In the genomic region with DNA sequence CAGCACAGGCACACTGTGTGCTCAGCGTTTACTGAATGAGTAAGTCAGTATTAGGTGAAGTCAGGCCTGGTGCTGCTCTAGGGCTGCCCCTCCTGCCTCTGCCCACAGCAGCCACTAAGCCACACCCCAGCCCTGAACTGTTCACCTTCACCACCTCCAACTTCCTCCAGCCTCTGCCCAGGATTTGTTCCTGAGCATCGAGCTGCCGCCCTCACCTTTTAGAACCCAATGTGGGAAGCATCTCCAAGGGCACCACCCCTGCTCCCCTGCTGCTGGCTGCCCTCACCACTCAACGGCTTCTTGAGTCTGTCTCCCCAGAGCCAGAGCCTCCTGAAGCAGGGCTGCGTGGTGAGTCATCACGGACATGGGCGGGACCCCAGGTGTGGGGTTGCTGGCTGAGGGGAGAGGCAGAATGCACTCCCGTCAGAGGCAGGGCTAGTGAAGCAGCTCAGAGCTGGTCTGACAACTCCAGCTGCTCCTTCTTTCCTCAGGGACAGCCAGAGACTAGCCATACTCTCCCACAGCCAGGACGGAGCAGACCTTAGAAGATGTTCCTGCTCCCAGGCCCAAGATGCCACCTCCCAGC, we compare ENCODE assay signal across 2 cellular contexts.
TF ChIP-seq lines count a peak whose summit lies in the region.

No MANE protein-coding gene starts in this region.

TF ChIP-seq in A549, 52 proteins besides CTCF, POLR2A, EP300 and RAD21:
- TF ChIP-seq RCOR1 (IDR thresholded peaks at IDR 0.05; ENCODE audit: low read depth, low read length) = no peak
- no peak for TF ChIP-seq FOSL2 (IDR thresholded peaks at IDR 0.05)
- peak; percentile 88 for TF ChIP-seq FOSL2 (CRISPR knock-in tag; IDR thresholded peaks at IDR 0.05)
- no peak for TF ChIP-seq EHF (CRISPR knock-in tag; IDR thresholded peaks at IDR 0.05)

TF ChIP-seq in HepG2, 621 proteins besides CTCF, POLR2A, EP300 and RAD21:
- TF ChIP-seq FOSL2 (CRISPR knock-in tag; IDR thresholded peaks at IDR 0.05) = peak; percentile 68
- TF ChIP-seq, protein P1, sequence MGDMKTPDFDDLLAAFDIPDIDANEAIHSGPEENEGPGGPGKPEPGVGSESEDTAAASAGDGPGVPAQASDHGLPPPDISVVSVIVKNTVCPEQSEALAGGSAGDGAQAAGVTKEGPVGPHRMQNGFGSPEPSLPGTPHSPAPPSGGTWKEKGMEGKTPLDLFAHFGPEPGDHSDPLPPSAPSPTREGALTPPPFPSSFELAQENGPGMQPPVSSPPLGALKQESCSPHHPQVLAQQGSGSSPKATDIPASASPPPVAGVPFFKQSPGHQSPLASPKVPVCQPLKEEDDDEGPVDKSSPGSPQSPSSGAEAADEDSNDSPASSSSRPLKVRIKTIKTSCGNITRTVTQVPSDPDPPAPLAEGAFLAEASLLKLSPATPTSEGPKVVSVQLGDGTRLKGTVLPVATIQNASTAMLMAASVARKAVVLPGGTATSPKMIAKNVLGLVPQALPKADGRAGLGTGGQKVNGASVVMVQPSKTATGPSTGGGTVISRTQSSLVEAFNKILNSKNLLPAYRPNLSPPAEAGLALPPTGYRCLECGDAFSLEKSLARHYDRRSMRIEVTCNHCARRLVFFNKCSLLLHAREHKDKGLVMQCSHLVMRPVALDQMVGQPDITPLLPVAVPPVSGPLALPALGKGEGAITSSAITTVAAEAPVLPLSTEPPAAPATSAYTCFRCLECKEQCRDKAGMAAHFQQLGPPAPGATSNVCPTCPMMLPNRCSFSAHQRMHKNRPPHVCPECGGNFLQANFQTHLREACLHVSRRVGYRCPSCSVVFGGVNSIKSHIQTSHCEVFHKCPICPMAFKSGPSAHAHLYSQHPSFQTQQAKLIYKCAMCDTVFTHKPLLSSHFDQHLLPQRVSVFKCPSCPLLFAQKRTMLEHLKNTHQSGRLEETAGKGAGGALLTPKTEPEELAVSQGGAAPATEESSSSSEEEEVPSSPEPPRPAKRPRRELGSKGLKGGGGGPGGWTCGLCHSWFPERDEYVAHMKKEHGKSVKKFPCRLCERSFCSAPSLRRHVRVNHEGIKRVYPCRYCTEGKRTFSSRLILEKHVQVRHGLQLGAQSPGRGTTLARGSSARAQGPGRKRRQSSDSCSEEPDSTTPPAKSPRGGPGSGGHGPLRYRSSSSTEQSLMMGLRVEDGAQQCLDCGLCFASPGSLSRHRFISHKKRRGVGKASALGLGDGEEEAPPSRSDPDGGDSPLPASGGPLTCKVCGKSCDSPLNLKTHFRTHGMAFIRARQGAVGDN (CRISPR knock-in tag; IDR thresholded peaks at IDR 0.05) = 0 out of 2 replicates have a peak, but pooled peaks have one; percentile 23
- no peak for TF ChIP-seq CREB1 (IDR thresholded peaks at IDR 0.05)
- TF ChIP-seq CREB1 (CRISPR knock-in tag; IDR thresholded peaks at IDR 0.05) = no peak
- no peak for TF ChIP-seq ZNF232 (CRISPR knock-in tag; IDR thresholded peaks at IDR 0.05; ENCODE audit: borderline replicate concordance)
- no peak for TF ChIP-seq JUNB (CRISPR knock-in tag; IDR thresholded peaks at IDR 0.05; ENCODE audit: borderline replicate concordance)
- TF ChIP-seq ZNF792 (CRISPR knock-in tag; IDR thresholded peaks at IDR 0.05) = no peak
- TF ChIP-seq ZNF12 (CRISPR knock-in tag; IDR thresholded peaks at IDR 0.05) = peak; percentile 78
- TF ChIP-seq KDM5B (CRISPR knock-in tag; IDR thresholded peaks at IDR 0.05; ENCODE audit: borderline replicate concordance) = 0 out of 2 replicates have a peak, but pooled peaks have one; percentile 32
